Comparison of ENCODE assay signal across 24 cellular contexts in genomic region chr2:231211461-231211860, GRCh38. TPM values are rescaled to one million over a fixed set of nuclear protein-coding genes. Genes with fewer than 3 reads are reported as not detected.
DNase-seq lines count a peak whose midpoint lies in the region; ATAC-seq and TF ChIP-seq lines count a peak whose summit lies in the region.
"Had no signal": no experiment of that assay in that cellular context is flagged by ENCODE, and none has a peak within 500 bp of the region (broad histone marks: within the 10 kb centered on the region; RNA-seq: fewer than 3 reads in every experiment).

No MANE protein-coding gene starts in this region.

- H3K4me3 Mint-ChIP-seq in GM23338: no peak overlapping the region
- H3K4me3 Mint-ChIP-seq: CD4-positive, alpha-beta memory T cell; IgD-negative memory B cell had no signal

- H3K4me3 ChIP-seq in fibroblast of the aortic adventitia (ENCODE audit: low read depth, low read length) (no peak overlapping the region), gastrocnemius medialis (no peak overlapping the region), GM23338 (no peak overlapping the region)
- H3K4me3 ChIP-seq: BLaER1 treated with 17β-estradiol and CSF1 and Interleukin-3, amounts not matched to agents 10 nM and 100 nM; PC-9 had no signal

- H3K27ac ChIP-seq in gastrocnemius medialis (peak overlapping the region; percentile 79 to 90 (median 85)), GM23338 (ENCODE audit: low read depth) (no peak overlapping the region)
- H3K27ac ChIP-seq: 22Rv1; BLaER1 treated with 17β-estradiol and CSF1 and Interleukin-3, amounts not matched to agents 10 nM and 100 nM; PC-9 had no signal

- intact Hi-C loops in left ventricle myocardium superior (cut with micrococcal nuclease) (no loop called here), left cardiac atrium (cut with DNase I) (no loop called here), gastrocnemius medialis (cut with DNase I; ENCODE audit: low total_unique reads) (loop anchor here (2.0 kb wide), 1 partner anchor 29 kb away; no protein-coding TSS in a partner anchor)

- no peak overlapping the region for H2AFZ ChIP-seq in GM23338
- H2AFZ ChIP-seq: PC-9 had no signal

- no peaks in the 10 kb centered on the region for H3K9me3 Mint-ChIP-seq in GM23338
- H3K9me3 Mint-ChIP-seq: CD4-positive, alpha-beta memory T cell; IgD-negative memory B cell had no signal

- H3K4me1 Mint-ChIP-seq in GM23338: no peaks in the 10 kb centered on the region
- H3K4me1 Mint-ChIP-seq: CD4-positive, alpha-beta memory T cell had no signal

- no peak for TF ChIP-seq POLR2A in gastrocnemius medialis (IDR thresholded peaks at IDR 0.05)

- no peak overlapping the region for H3K27ac Mint-ChIP-seq in GM23338
- H3K27ac Mint-ChIP-seq: CD4-positive, alpha-beta memory T cell; IgD-negative memory B cell had no signal

- H3K27me3 Mint-ChIP-seq in GM23338 (ENCODE audit: insufficient read depth, low read depth, poor library complexity): no peaks in the 10 kb centered on the region
- H3K27me3 Mint-ChIP-seq: IgD-negative memory B cell had no signal

- H3K4me2 ChIP-seq in GM23338: no peak overlapping the region
- H3K4me2 ChIP-seq: PC-9 had no signal

- H3K36me3 Mint-ChIP-seq in GM23338 (ENCODE audit: low read depth): peaks cover 35% of the 10 kb centered on the region
- H3K36me3 Mint-ChIP-seq: CD4-positive, alpha-beta memory T cell; IgD-negative memory B cell had no signal

- TF ChIP-seq CTCF in fibroblast of the aortic adventitia (IDR thresholded peaks at IDR 0.05; ENCODE audit: insufficient read depth, low read length) (no peak), gastrocnemius medialis (IDR thresholded peaks at IDR 0.05 in 4 of 5, conservative IDR thresholded peaks at IDR 0.05 in 1 of 5) (no peak), GM23338 (conservative IDR thresholded peaks at IDR 0.05; ENCODE audit: low read depth in 2 of 2) (no peak)

- no peaks in the 10 kb centered on the region for H3K27me3 ChIP-seq in gastrocnemius medialis
- no peaks in the 10 kb centered on the region for H3K27me3 ChIP-seq in GM23338 (ENCODE audit: insufficient read depth)
- H3K27me3 ChIP-seq: BLaER1 treated with 17β-estradiol and CSF1 and Interleukin-3, amounts not matched to agents 10 nM and 100 nM had no signal

- H3K9me2 ChIP-seq in GM23338 (ENCODE audit: insufficient read depth): no peaks in the 10 kb centered on the region

- in situ Hi-C loops in gastrocnemius medialis (cut with MboI; ENCODE audit: low sequenced_read_pairs in 4 of 4): no loop called here

- no peaks in the 10 kb centered on the region for H3F3A ChIP-seq in GM23338 (replicated peaks; ENCODE audit: low read depth)

- H3K9me3 ChIP-seq in gastrocnemius medialis: no peaks in the 10 kb centered on the region
- H3K9me3 ChIP-seq: BLaER1 treated with 17β-estradiol and CSF1 and Interleukin-3, amounts not matched to agents 10 nM and 100 nM; Caco-2 had no signal

- H3K4me1 ChIP-seq in gastrocnemius medialis: peaks cover 15 to 20% of the 10 kb centered on the region in 2 donors
- H3K4me1 ChIP-seq in GM23338 (ENCODE audit: insufficient read depth): no peaks in the 10 kb centered on the region
- H3K4me1 ChIP-seq: Caco-2 had no signal

- peak; percentile 25 for ATAC-seq in left ventricle myocardium superior
- ATAC-seq in left cardiac atrium: no peak
- ATAC-seq in gastrocnemius medialis: peak; percentile 52 to 63
- ATAC-seq in GM23338: no peak
- no peak for ATAC-seq in HG03039 (IDR thresholded peaks at IDR 0.05; ENCODE audit: unreplicated experiment)

- H3K36me3 ChIP-seq in gastrocnemius medialis: no peaks in the 10 kb centered on the region
- peaks cover 26% of the 10 kb centered on the region for H3K36me3 ChIP-seq in GM23338 (ENCODE audit: insufficient read depth)

- H3K79me2 ChIP-seq in GM23338 (replicated peaks; ENCODE audit: insufficient read depth): no peaks in the 10 kb centered on the region

- H4K20me1 ChIP-seq in GM23338 (replicated peaks; ENCODE audit: insufficient read depth): no peaks in the 10 kb centered on the region; the same call in 1 of the 2 replicates
- H4K20me1 ChIP-seq: BLaER1 treated with 17β-estradiol and CSF1 and Interleukin-3, amounts not matched to agents 10 nM and 100 nM had no signal

- no peak for DNase-seq in left ventricle myocardium superior
- no peak for DNase-seq in left cardiac atrium
- DNase-seq in fibroblast of the aortic adventitia (ENCODE audit: low read depth): peak; percentile 79
- no peak for DNase-seq in gastrocnemius medialis
- DNase-seq in GM23338 (ENCODE audit: low spot score): no peak
- no peak for DNase-seq in KG1 (lab: John Stamatoyannopoulos, UW)
- DNase-seq in activated CD4-positive, CD25-positive, alpha-beta regulatory T cell (lab: John Stamatoyannopoulos, UW): no peak
- DNase-seq: ACHN; Caco-2; CD4-positive, alpha-beta memory T cell; DND-41; Karpas-422; NCI-H1417; NCI-H187; NCI-H2107; NCI-H446 treated with DMSO at 0.1 percent for 48 hours; NCI-H526 treated with DMSO at 0.1 percent for 48 hours; PC-9; RPMI8226; SHP77 had no signal

TF ChIP-seq in GM23338, 12 proteins besides CTCF, POLR2A, EP300 and RAD21 (continues in another document):
- no peak for TF ChIP-seq NANOG (IDR thresholded peaks at IDR 0.05; ENCODE audit: borderline replicate concordance)
- no peak for TF ChIP-seq EZH2 (IDR thresholded peaks at IDR 0.05; ENCODE audit: low read depth, unreplicated experiment)
- TF ChIP-seq STAT1 (IDR thresholded peaks at IDR 0.05; ENCODE audit: unreplicated experiment): no peak
- TF ChIP-seq POLR2AphosphoS5 (IDR thresholded peaks at IDR 0.05; ENCODE audit: low read depth): no peak
- TF ChIP-seq, protein P1, sequence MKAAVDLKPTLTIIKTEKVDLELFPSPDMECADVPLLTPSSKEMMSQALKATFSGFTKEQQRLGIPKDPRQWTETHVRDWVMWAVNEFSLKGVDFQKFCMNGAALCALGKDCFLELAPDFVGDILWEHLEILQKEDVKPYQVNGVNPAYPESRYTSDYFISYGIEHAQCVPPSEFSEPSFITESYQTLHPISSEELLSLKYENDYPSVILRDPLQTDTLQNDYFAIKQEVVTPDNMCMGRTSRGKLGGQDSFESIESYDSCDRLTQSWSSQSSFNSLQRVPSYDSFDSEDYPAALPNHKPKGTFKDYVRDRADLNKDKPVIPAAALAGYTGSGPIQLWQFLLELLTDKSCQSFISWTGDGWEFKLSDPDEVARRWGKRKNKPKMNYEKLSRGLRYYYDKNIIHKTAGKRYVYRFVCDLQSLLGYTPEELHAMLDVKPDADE (IDR thresholded peaks at IDR 0.05): no peak
- TF ChIP-seq ZNF114 (CRISPR knock-in tag; IDR thresholded peaks at IDR 0.05): no peak
- no peak for TF ChIP-seq REST (IDR thresholded peaks at IDR 0.05; ENCODE audit: unreplicated experiment)
- no peak for TF ChIP-seq ZNF331 (CRISPR knock-in tag; IDR thresholded peaks at IDR 0.05; ENCODE audit: low read depth)
- no peak for TF ChIP-seq EZH2phosphoT487 (IDR thresholded peaks at IDR 0.05; ENCODE audit: unreplicated experiment)
- TF ChIP-seq JUNB (IDR thresholded peaks at IDR 0.05; ENCODE audit: unreplicated experiment): no peak

RNA-seq across cellular contexts. Expression of gene ARMC9, which starts 13.0 kb away (rescaled TPM):
- total RNA-seq in left ventricle myocardium superior (2.3 TPM), left cardiac atrium (1 to 10 TPM; 3.0 to 5.9 TPM), fibroblast of the aortic adventitia (ENCODE audit: low replicate concordance) (94.4 and 97.4 TPM in 2 replicates), gastrocnemius medialis (1 to 10 TPM in 2 of 4 donors, under 1 TPM in 2; 0.20 to 7.2 (median 3.2) TPM)
- 56.0 and 63.6 TPM in 2 replicates for total RNA-seq in GM23338 (2014; rRNA removed; shearing (Covaris generic))
- polyA plus RNA-seq in GM23338 (2016; fragmentation: Nextera tagmentation; extraction: Ambion mirVana): 24.4 and 29.2 TPM in 2 replicates

Comparison
In these comparisons a context has a peak if more than half of its experiments do, and no peak if none do; other contexts are left out.
1. ATAC-seq: peak in left ventricle myocardium superior (single experiment) and gastrocnemius medialis (2 of 2); none in left cardiac atrium (0 of 2), GM23338 (single experiment) and HG03039 (single experiment).